ENCODE assay signal across 8 cellular contexts in the genomic region with DNA sequence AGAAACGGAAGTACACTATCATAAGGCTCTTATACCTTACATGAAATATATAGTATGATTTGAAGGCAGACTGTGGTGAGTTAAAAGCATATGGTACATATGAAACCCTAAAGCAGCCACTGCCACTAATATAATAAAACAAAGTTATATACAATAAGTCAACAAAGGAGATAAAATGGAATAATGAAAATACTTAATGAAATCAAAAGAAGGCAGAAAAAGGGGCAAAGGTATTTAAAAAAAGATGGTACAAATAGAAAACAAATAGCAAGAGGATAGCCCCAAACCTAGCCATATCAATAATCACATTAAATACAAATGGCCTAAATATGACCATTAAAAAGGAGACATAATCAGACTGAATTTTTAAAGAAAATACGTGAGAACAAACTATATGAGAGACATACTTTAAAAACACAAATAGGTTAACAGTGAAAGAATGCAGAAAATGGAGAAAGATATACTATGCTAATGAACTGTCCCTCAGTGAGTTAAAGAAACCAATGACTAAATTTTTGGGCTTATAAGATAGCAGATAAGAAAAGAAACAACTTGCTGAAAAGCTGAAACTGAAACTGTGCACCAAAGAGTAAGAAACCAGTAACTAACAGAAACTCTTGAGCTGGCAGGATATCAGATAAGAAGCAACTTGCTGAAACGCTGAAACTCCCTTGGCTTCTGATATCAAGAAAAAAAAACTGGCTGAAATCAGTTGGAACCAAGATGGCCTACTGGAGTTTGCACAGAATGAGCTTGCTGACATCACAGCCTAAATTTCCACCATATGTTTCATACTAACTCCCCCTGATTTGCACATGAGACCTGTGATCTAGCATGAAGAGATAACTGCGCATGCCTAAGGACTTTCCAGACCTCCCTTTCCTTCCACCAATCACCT. TPM values are rescaled to one million over a fixed set of nuclear protein-coding genes. Genes with fewer than 3 reads are reported as not detected.
DNase-seq lines count a peak whose midpoint lies in the region; ATAC-seq and TF ChIP-seq lines count a peak whose summit lies in the region.

No MANE protein-coding gene starts in this region.

- no peaks in the 10 kb centered on the region for H3K27me3 ChIP-seq in adrenal gland

- no peaks in the 10 kb centered on the region for H3K27me3 Mint-ChIP-seq in activated T-helper 17 cell treated with anti-CD3 and anti-CD28 coated beads, Interleukin-2, amount 50 U/mL, for 72 hours
- no peaks in the 10 kb centered on the region for H3K27me3 Mint-ChIP-seq in stimulated activated memory B cell treated with anti-CD40 and anti-IgM and Interleukin-4, amounts not matched to agents 10 μg/mL and 1 μg/mL and 100 μg/mL, for 72 hours

- no peak for TF ChIP-seq CTCF in adrenal gland (IDR thresholded peaks at IDR 0.05)

- H3K27ac Mint-ChIP-seq in activated T-helper 17 cell treated with anti-CD3 and anti-CD28 coated beads, Interleukin-2, amount 50 U/mL, for 72 hours: peak overlapping the region; percentile 53
- peak overlapping the region; percentile 42 for H3K27ac Mint-ChIP-seq in stimulated activated memory B cell treated with anti-CD40 and anti-IgM and Interleukin-4, amounts not matched to agents 10 μg/mL and 1 μg/mL and 100 μg/mL, for 72 hours

- WGBS in adrenal gland, 4 donors: 62 to 65% (median 63%) methylated on average over 4 of the region's 4 CpGs

- H3K4me1 ChIP-seq in adrenal gland (replicated peaks in 1 of 2): no peaks in the 10 kb centered on the region

- peak; percentile 65 for ATAC-seq in HG03064 (IDR thresholded peaks at IDR 0.05; ENCODE audit: low read depth, unreplicated experiment)
- ATAC-seq in activated T-helper 17 cell treated with anti-CD3 and anti-CD28 coated beads, Interleukin-2, amount 50 U/mL, for 72 hours (replicated peaks): peak; percentile 97
- no peak for ATAC-seq in stimulated activated memory B cell treated with anti-CD40 and anti-IgM and Interleukin-4, amounts not matched to agents 10 μg/mL and 1 μg/mL and 100 μg/mL, for 72 hours

- DNase-seq in activated T-cell treated with anti-CD3 and anti-CD28 coated beads for 24 hours (ENCODE audit: low read depth) (peak; percentile 37), activated T-cell treated with anti-CD3 and anti-CD28 coated beads for 4 hours (no peak), NCI-H748 (lab: John Stamatoyannopoulos, UW; ENCODE audit: unreplicated experiment) (no peak), posterior vena cava (ENCODE audit: low spot score) (no peak), adrenal gland (no peak)

- H3K36me3 ChIP-seq in adrenal gland (replicated peaks in 1 of 2): no peaks in the 10 kb centered on the region

- no peaks in the 10 kb centered on the region for H3K9me3 ChIP-seq in adrenal gland (replicated peaks in 1 of 3)

- no peak for TF ChIP-seq POLR2A in adrenal gland (IDR thresholded peaks at IDR 0.05)

- intact Hi-C loops in posterior vena cava (cut with DNase I): no loop called here
- intact Hi-C loops in adrenal gland (cut with DNase I): no loop called here

- H3K4me3 ChIP-seq in adrenal gland: no peak overlapping the region

- peaks cover 23% of the 10 kb centered on the region for H3K4me1 Mint-ChIP-seq in activated T-helper 17 cell treated with anti-CD3 and anti-CD28 coated beads, Interleukin-2, amount 50 U/mL, for 72 hours
- peaks cover 38% of the 10 kb centered on the region for H3K4me1 Mint-ChIP-seq in stimulated activated memory B cell treated with anti-CD40 and anti-IgM and Interleukin-4, amounts not matched to agents 10 μg/mL and 1 μg/mL and 100 μg/mL, for 72 hours

- no peak overlapping the region for H3K27ac ChIP-seq in adrenal gland

- H3K36me3 Mint-ChIP-seq in activated T-helper 17 cell treated with anti-CD3 and anti-CD28 coated beads, Interleukin-2, amount 50 U/mL, for 72 hours (ENCODE audit: low read depth): no peaks in the 10 kb centered on the region
- no peaks in the 10 kb centered on the region for H3K36me3 Mint-ChIP-seq in stimulated activated memory B cell treated with anti-CD40 and anti-IgM and Interleukin-4, amounts not matched to agents 10 μg/mL and 1 μg/mL and 100 μg/mL, for 72 hours

- peak overlapping the region; percentile 55 for H3K4me3 Mint-ChIP-seq in activated T-helper 17 cell treated with anti-CD3 and anti-CD28 coated beads, Interleukin-2, amount 50 U/mL, for 72 hours
- no peak overlapping the region for H3K4me3 Mint-ChIP-seq in stimulated activated memory B cell treated with anti-CD40 and anti-IgM and Interleukin-4, amounts not matched to agents 10 μg/mL and 1 μg/mL and 100 μg/mL, for 72 hours

- H3K9me3 Mint-ChIP-seq in activated T-helper 17 cell treated with anti-CD3 and anti-CD28 coated beads, Interleukin-2, amount 50 U/mL, for 72 hours: no peaks in the 10 kb centered on the region
- peaks cover 4% of the 10 kb centered on the region for H3K9me3 Mint-ChIP-seq in stimulated activated memory B cell treated with anti-CD40 and anti-IgM and Interleukin-4, amounts not matched to agents 10 μg/mL and 1 μg/mL and 100 μg/mL, for 72 hours

RNA-seq across cellular contexts. Expression of a gene that starts 44.3 kb away (rescaled TPM):
- total RNA-seq in activated T-helper 17 cell treated with anti-CD3 and anti-CD28 coated beads, Interleukin-2, amount 50 U/mL, for 72 hours: 1 to 10 TPM; 1.8 to 3.2 TPM
- total RNA-seq in posterior vena cava (1 to 10 TPM; 5.2 to 6.1 TPM), adrenal gland (1 to 10 TPM in 7 of 8 donors, under 1 TPM in 1; 0.54 to 8.5 (median 3.3) TPM)
- polyA plus RNA-seq in adrenal gland: 1 to 10 TPM; 1.5 to 4.2 (median 1.6) TPM

RNA-seq across cellular contexts. Expression of a gene that starts 46.1 kb away (rescaled TPM):
- not detected for total RNA-seq in activated T-helper 17 cell treated with anti-CD3 and anti-CD28 coated beads, Interleukin-2, amount 50 U/mL, for 72 hours
- not detected for total RNA-seq in posterior vena cava
- total RNA-seq in adrenal gland: not detected
- not detected for polyA plus RNA-seq in adrenal gland

RNA-seq across cellular contexts. Expression of a gene that starts 48.8 kb away (rescaled TPM):
- not detected for total RNA-seq in activated T-helper 17 cell treated with anti-CD3 and anti-CD28 coated beads, Interleukin-2, amount 50 U/mL, for 72 hours
- total RNA-seq in posterior vena cava (not detected), adrenal gland (under 1 TPM in 2 of 8 donors, not detected in 6; 0.41 to 0.53 TPM)
- polyA plus RNA-seq in adrenal gland: under 1 TPM in 1 of 3 donors, not detected in 2; 0.13 TPM
